In the genomic region with DNA sequence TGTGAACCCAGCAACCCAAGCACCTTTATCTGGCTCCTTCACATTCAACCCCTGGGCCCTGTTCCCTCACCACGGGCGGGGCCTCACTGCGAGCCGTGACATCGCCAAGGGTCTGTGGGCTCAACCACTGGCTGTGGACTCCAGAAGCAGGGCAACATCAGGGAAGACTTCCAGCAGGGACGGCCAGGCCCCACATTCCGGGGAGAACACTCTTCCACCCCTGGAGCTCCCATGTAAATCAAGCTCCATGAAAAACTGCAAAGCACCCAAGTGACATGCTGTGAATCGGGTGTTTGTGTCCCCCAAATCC, we compare ENCODE assay signal across 23 cellular contexts.
"Had no signal": no experiment of that assay in that cellular context is flagged by ENCODE, and none has a peak within 500 bp of the region (broad histone marks: within the 10 kb centered on the region; RNA-seq: fewer than 3 reads in every experiment).

No MANE protein-coding gene starts in this region.

- H3K27me3 ChIP-seq: right atrium auricular region, right lobe of liver, stomach, testis, thyroid gland, upper lobe of left lung, vagina had no signal

- H3K4me3 ChIP-seq: lower lobe of right lung, right atrium auricular region, right lobe of liver, smooth muscle cell, stomach, thyroid gland, transverse colon, upper lobe of left lung, vagina had no signal

- H3K36me3 ChIP-seq: lower lobe of right lung, neutrophil, right atrium auricular region, right lobe of liver, stomach, thyroid gland, transverse colon, upper lobe of left lung, vagina had no signal

- H3K4me1 ChIP-seq: lower lobe of right lung, parathyroid adenoma had no signal

- H3K9me3 ChIP-seq: lower lobe of right lung, neutrophil, right atrium auricular region, right lobe of liver, stomach, testis, thyroid gland, transverse colon, upper lobe of left lung, vagina had no signal

- H3K27ac ChIP-seq: lower lobe of right lung, neutrophil, parathyroid adenoma, right atrium auricular region, right lobe of liver, thyroid gland, transverse colon, upper lobe of left lung, vagina had no signal

- DNase-seq: hippocampal formation; kidney glomerular epithelial cell; left cardiac atrium; left ventricle myocardium superior; lower lobe of right lung; mammary epithelial cell; mesenchymal stem cell; naive thymus-derived CD8-positive, alpha-beta T cell; occipital lobe; right lobe of liver; stimulated activated CD4-positive, alpha-beta T cell treated with anti-CD3 and anti-CD28 coated beads, Interleukin-4, amount 100 ng/mL, for 24 hours; stimulated activated naive CD4-positive, alpha-beta T cell treated with Interleukin-2 at 50 U/mL for 16 hours; stomach; thyroid gland; transverse colon had no signal

- FAIRE-seq: keratinocyte had no signal
